ENCODE assay signal across 17 cellular contexts in genomic region chr1:221832617-221833016, GRCh38.
DNase-seq lines count a peak whose midpoint lies in the region; ATAC-seq and TF ChIP-seq lines count a peak whose summit lies in the region.
"Had no signal": no experiment of that assay in that cellular context is flagged by ENCODE, and none has a peak within 500 bp of the region (broad histone marks: within the 10 kb centered on the region; RNA-seq: fewer than 3 reads in every experiment).

No MANE protein-coding gene starts in this region.

- H3K27me3 Mint-ChIP-seq in osteocyte (ENCODE audit: unreplicated experiment), result no peaks in the 10 kb centered on the region
- H3K27me3 Mint-ChIP-seq in activated T-cell treated with anti-CD3 and anti-CD28 coated beads, Interleukin-2, amount 50 U/mL, for 4 hours (ENCODE audit: low read depth), result no peaks in the 10 kb centered on the region
- H3K27me3 Mint-ChIP-seq: B cell had no signal

- DNase-seq in EH (ENCODE audit: low read depth) (peak; percentile 35), NCI-H1694 (lab: John Stamatoyannopoulos, UW) (peak; percentile 14), osteocyte (ENCODE audit: extremely low spot score, unreplicated experiment) (no peak), COR-L47 (lab: John Stamatoyannopoulos, UW) (no peak)
- no peak for DNase-seq in activated T-cell treated with anti-CD3 and anti-CD28 coated beads, Interleukin-2, amount 50 U/mL, for 4 hours
- DNase-seq: activated CD4-positive, alpha-beta T cell treated with anti-CD3 and anti-CD28 coated beads, Interleukin-2, amount 50 U/mL, for 4 hours; dorsolateral prefrontal cortex; GM23248; hippocampal formation; mucosa of descending colon; NCI-H2171; Peyer's patch; stimulated activated CD4-positive, alpha-beta T cell treated with anti-CD3 and anti-CD28 coated beads, Interleukin-4, amount 100 ng/mL, for 24 hours had no signal

- ATAC-seq in esophagus mucosa (peak; percentile 43), HG02763 (IDR thresholded peaks at IDR 0.05; ENCODE audit: unreplicated experiment) (no peak)
- ATAC-seq in activated T-cell treated with anti-CD3 and anti-CD28 coated beads, Interleukin-2, amount 50 U/mL, for 4 hours, result no peak
- ATAC-seq: mucosa of descending colon had no signal

- no peaks in the 10 kb centered on the region for H3K9me3 Mint-ChIP-seq in osteocyte (ENCODE audit: unreplicated experiment)
- H3K9me3 Mint-ChIP-seq in activated T-cell treated with anti-CD3 and anti-CD28 coated beads, Interleukin-2, amount 50 U/mL, for 4 hours, result no peaks in the 10 kb centered on the region
- H3K9me3 Mint-ChIP-seq: activated naive CD4-positive, alpha-beta T cell treated with anti-CD3 and anti-CD28 coated beads, Interleukin-2, amount 50 U/mL, for 24 hours had no signal

- peaks cover 2% of the 10 kb centered on the region for H3K36me3 Mint-ChIP-seq in osteocyte (ENCODE audit: unreplicated experiment)
- no peaks in the 10 kb centered on the region for H3K36me3 Mint-ChIP-seq in activated T-cell treated with anti-CD3 and anti-CD28 coated beads, Interleukin-2, amount 50 U/mL, for 4 hours (ENCODE audit: insufficient read depth)

- peak overlapping the region; percentile 83 for H3K27ac Mint-ChIP-seq in osteocyte (ENCODE audit: unreplicated experiment)
- H3K27ac Mint-ChIP-seq: activated naive CD4-positive, alpha-beta T cell treated with anti-CD3 and anti-CD28 coated beads, Interleukin-2, amount 50 U/mL, for 24 hours; B cell had no signal

- no peak for TF ChIP-seq CTCF in osteocyte (IDR thresholded peaks at IDR 0.05)

- H3K4me3 Mint-ChIP-seq in osteocyte (ENCODE audit: unreplicated experiment), result no peak overlapping the region
- H3K4me3 Mint-ChIP-seq in activated T-cell treated with anti-CD3 and anti-CD28 coated beads, Interleukin-2, amount 50 U/mL, for 4 hours, result no peak overlapping the region
- H3K4me3 Mint-ChIP-seq: activated naive CD4-positive, alpha-beta T cell treated with anti-CD3 and anti-CD28 coated beads, Interleukin-2, amount 50 U/mL, for 24 hours; B cell had no signal

- H3K4me1 Mint-ChIP-seq in osteocyte (ENCODE audit: unreplicated experiment), result peaks cover 40% of the 10 kb centered on the region
- peaks cover 42% of the 10 kb centered on the region for H3K4me1 Mint-ChIP-seq in activated T-cell treated with anti-CD3 and anti-CD28 coated beads, Interleukin-2, amount 50 U/mL, for 4 hours (ENCODE audit: low read depth)

Comparison
In these comparisons a context has a peak if more than half of its experiments do, and no peak if none do; other contexts are left out.
1. DNase-seq: peak in EH (single experiment) and NCI-H1694 (single experiment); none in osteocyte (single experiment), COR-L47 (single experiment) and activated T-cell treated with anti-CD3 and anti-CD28 coated beads, Interleukin-2, amount 50 U/mL, for 4 hours (single experiment).